ENCODE assay signal across 1 cellular context in the genomic region with DNA sequence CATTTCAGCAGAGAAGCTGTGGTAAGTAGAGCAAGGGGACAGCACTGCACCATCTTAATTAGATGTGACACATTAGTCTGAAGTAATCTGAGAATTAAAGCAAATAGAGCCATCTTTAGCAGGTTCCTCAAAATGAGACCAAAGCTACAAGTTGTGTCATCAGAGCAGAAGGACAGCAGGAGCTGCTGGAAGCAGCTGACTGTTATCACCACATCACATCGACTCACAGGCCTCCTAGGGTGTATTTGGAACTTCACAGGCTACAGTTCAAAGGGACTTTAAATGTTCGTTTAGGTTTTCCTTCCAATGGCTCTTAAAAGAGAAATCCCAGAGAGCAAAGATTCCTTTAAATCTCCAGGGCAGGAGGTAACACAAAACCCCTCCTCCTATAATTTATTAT.
TF ChIP-seq lines count a peak whose summit lies in the region.

No MANE protein-coding gene starts in this region.

TF ChIP-seq in WTC11, 78 proteins besides CTCF, POLR2A, EP300 and RAD21 (continued from another document):
- TF ChIP-seq, protein P1, sequence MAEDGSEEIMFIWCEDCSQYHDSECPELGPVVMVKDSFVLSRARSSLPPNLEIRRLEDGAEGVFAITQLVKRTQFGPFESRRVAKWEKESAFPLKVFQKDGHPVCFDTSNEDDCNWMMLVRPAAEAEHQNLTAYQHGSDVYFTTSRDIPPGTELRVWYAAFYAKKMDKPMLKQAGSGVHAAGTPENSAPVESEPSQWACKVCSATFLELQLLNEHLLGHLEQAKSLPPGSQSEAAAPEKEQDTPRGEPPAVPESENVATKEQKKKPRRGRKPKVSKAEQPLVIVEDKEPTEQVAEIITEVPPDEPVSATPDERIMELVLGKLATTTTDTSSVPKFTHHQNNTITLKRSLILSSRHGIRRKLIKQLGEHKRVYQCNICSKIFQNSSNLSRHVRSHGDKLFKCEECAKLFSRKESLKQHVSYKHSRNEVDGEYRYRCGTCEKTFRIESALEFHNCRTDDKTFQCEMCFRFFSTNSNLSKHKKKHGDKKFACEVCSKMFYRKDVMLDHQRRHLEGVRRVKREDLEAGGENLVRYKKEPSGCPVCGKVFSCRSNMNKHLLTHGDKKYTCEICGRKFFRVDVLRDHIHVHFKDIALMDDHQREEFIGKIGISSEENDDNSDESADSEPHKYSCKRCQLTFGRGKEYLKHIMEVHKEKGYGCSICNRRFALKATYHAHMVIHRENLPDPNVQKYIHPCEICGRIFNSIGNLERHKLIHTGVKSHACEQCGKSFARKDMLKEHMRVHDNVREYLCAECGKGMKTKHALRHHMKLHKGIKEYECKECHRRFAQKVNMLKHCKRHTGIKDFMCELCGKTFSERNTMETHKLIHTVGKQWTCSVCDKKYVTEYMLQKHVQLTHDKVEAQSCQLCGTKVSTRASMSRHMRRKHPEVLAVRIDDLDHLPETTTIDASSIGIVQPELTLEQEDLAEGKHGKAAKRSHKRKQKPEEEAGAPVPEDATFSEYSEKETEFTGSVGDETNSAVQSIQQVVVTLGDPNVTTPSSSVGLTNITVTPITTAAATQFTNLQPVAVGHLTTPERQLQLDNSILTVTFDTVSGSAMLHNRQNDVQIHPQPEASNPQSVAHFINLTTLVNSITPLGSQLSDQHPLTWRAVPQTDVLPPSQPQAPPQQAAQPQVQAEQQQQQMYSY (CRISPR knock-in tag; IDR thresholded peaks at IDR 0.05) = no peak
- TF ChIP-seq OVOL2 (CRISPR knock-in tag; IDR thresholded peaks at IDR 0.05; ENCODE audit: borderline replicate concordance) (no peak), TP53 (CRISPR knock-in tag; IDR thresholded peaks at IDR 0.05) (no peak), ZNF263 (CRISPR knock-in tag; IDR thresholded peaks at IDR 0.05; ENCODE audit: low read depth) (no peak)
